In genomic region chr9:76637426-76637825, GRCh38 we compare ENCODE assay signal across 15 cellular contexts.
"Had no signal": no experiment of that assay in that cellular context is flagged by ENCODE, and none has a peak within 500 bp of the region (broad histone marks: within the 10 kb centered on the region; RNA-seq: fewer than 3 reads in every experiment).

No MANE protein-coding gene starts in this region.

- DNase-seq: activated T-cell treated with anti-CD3 and anti-CD28 coated beads, Interleukin-2, amount 50 U/mL, for 1 hour; anterior cingulate cortex; left colon; mucosa of descending colon; naive thymus-derived CD8-positive, alpha-beta T cell; psoas muscle; sigmoid colon; stimulated activated CD4-positive, alpha-beta T cell treated with anti-CD3 and anti-CD28 coated beads, Interleukin-12 subunit alpha, Interleukin-12 subunit beta, amount 100 ng/mL, for 4 hours; stimulated activated naive CD4-positive, alpha-beta T cell; substantia nigra; upper lobe of left lung had no signal

- H3K27me3 Mint-ChIP-seq: naive thymus-derived CD8-positive, alpha-beta T cell had no signal

- H3K36me3 ChIP-seq: upper lobe of left lung had no signal

- H3K27ac ChIP-seq: psoas muscle, sigmoid colon, upper lobe of left lung had no signal

- H3K4me3 Mint-ChIP-seq: T-helper 1 cell treated with Interleukin-12 subunit alpha and Interleukin-12 subunit beta and Interleukin-4 antibody, amounts not matched to agents 30 μg/mL and 1 μg/mL, for 36 hours had no signal

- H3K9me3 Mint-ChIP-seq: activated naive CD4-positive, alpha-beta T cell treated with anti-CD3 and anti-CD28 coated beads, Interleukin-2, amount 50 U/mL, for 72 hours; naive thymus-derived CD8-positive, alpha-beta T cell; T-helper 1 cell treated with Interleukin-12 subunit alpha and Interleukin-12 subunit beta and Interleukin-4 antibody, amounts not matched to agents 30 μg/mL and 1 μg/mL, for 36 hours had no signal

- H3K9me3 ChIP-seq: mucosa of descending colon, psoas muscle, sigmoid colon, upper lobe of left lung had no signal

- H3K27me3 ChIP-seq: sigmoid colon, upper lobe of left lung had no signal

- H3K4me3 ChIP-seq: mucosa of descending colon, psoas muscle, sigmoid colon, upper lobe of left lung had no signal

- H3K27ac Mint-ChIP-seq: activated naive CD4-positive, alpha-beta T cell treated with anti-CD3 and anti-CD28 coated beads, Interleukin-2, amount 50 U/mL, for 72 hours; naive thymus-derived CD8-positive, alpha-beta T cell; T-helper 1 cell treated with Interleukin-12 subunit alpha and Interleukin-12 subunit beta and Interleukin-4 antibody, amounts not matched to agents 30 μg/mL and 1 μg/mL, for 36 hours had no signal

- H3K4me1 ChIP-seq: psoas muscle had no signal

- ATAC-seq: activated CD4-positive, CD25-positive, alpha-beta regulatory T cell treated with anti-CD3 and anti-CD28 coated beads, Interleukin-2, amount 50 U/mL, for 24 hours; activated naive CD4-positive, alpha-beta T cell treated with anti-CD3 and anti-CD28 coated beads, Interleukin-2, amount 50 U/mL, for 72 hours; esophagus mucosa; left colon; mucosa of descending colon; naive thymus-derived CD8-positive, alpha-beta T cell; psoas muscle had no signal

- H3K36me3 Mint-ChIP-seq: activated naive CD4-positive, alpha-beta T cell treated with anti-CD3 and anti-CD28 coated beads, Interleukin-2, amount 50 U/mL, for 72 hours; naive thymus-derived CD8-positive, alpha-beta T cell had no signal
